ENCODE assay signal across 2 cellular contexts in the genomic region with DNA sequence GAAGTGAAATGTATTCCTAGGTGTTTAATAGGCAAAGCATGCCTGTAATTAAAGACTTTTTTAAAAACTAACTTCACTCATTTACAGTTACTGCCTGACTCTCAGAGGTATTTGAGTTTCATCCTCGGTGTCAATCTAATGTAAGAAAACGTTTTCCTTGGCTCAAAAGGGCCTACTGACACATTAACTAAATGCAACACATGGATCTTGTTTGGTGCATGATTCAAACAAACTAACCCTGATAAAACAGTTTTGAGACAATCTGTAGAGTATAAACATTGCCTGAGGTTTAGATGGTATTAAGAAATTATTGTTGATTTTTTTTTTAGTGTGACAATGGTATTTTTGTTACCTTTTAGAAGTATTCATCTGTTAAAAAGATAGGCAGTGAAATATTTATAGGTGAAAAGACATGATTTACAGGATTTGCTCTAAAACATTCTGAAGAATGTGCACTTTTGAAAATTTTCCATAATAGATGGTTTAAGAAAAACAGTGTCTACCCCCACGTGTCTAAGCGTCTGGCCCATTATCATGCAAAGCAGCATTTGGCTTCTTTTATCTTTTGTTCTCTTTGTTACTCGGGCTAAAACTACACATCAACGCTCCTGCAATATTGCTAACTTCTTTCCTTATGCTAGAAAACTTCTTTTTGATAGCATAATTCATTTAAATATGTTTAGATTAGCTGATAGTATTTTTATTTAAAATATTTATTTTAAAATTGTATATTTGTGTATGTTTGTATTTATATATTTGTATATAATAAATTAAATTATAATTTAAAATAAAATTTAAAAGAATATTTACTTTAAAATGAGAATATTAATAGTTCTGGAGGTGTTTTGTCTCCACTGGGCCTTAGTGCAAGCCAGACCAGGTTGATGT.
TF ChIP-seq lines count a peak whose summit lies in the region.

No MANE protein-coding gene starts in this region.

TF ChIP-seq in IMR-90, 13 proteins besides CTCF, POLR2A, EP300 and RAD21:
- TF ChIP-seq RFX5 (IDR thresholded peaks at IDR 0.05; ENCODE audit: low read depth, low read length) = no peak
- no peak for TF ChIP-seq FOS (IDR thresholded peaks at IDR 0.05; ENCODE audit: low read depth, low read length)
- no peak for TF ChIP-seq SMC3 (IDR thresholded peaks at IDR 0.05; ENCODE audit: low read depth, low read length)
- no peak for TF ChIP-seq CEBPB (IDR thresholded peaks at IDR 0.05; ENCODE audit: low read depth, low read length)
- TF ChIP-seq CHD1 (IDR thresholded peaks at IDR 0.05; ENCODE audit: low read depth, low read length) = no peak
- TF ChIP-seq RCOR1 (IDR thresholded peaks at IDR 0.05; ENCODE audit: insufficient replicate concordance, low read length) = no peak
- no peak for TF ChIP-seq BHLHE40 (IDR thresholded peaks at IDR 0.05; ENCODE audit: low read depth, low read length)
- no peak for TF ChIP-seq MXI1 (IDR thresholded peaks at IDR 0.05; ENCODE audit: borderline replicate concordance, low read depth, low read length)
- TF ChIP-seq MAZ (IDR thresholded peaks at IDR 0.05; ENCODE audit: borderline replicate concordance, low read depth, low read length) = no peak
- TF ChIP-seq, protein P1, sequence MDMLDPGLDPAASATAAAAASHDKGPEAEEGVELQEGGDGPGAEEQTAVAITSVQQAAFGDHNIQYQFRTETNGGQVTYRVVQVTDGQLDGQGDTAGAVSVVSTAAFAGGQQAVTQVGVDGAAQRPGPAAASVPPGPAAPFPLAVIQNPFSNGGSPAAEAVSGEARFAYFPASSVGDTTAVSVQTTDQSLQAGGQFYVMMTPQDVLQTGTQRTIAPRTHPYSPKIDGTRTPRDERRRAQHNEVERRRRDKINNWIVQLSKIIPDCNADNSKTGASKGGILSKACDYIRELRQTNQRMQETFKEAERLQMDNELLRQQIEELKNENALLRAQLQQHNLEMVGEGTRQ (IDR thresholded peaks at IDR 0.05; ENCODE audit: low read depth, low read length) = no peak
- TF ChIP-seq MAFK (IDR thresholded peaks at IDR 0.05; ENCODE audit: low read depth, low read length) = no peak
- no peak for TF ChIP-seq NFE2L2 (IDR thresholded peaks at IDR 0.05; ENCODE audit: low read depth, low read length)
- TF ChIP-seq, protein P2, sequence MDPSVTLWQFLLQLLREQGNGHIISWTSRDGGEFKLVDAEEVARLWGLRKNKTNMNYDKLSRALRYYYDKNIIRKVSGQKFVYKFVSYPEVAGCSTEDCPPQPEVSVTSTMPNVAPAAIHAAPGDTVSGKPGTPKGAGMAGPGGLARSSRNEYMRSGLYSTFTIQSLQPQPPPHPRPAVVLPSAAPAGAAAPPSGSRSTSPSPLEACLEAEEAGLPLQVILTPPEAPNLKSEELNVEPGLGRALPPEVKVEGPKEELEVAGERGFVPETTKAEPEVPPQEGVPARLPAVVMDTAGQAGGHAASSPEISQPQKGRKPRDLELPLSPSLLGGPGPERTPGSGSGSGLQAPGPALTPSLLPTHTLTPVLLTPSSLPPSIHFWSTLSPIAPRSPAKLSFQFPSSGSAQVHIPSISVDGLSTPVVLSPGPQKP (IDR thresholded peaks at IDR 0.05; ENCODE audit: borderline replicate concordance, low read depth, low read length) = no peak
TF ChIP-seq in IMR-90: peak in this region for 0.

TF ChIP-seq in H1, 55 proteins besides CTCF, POLR2A, EP300 and RAD21:
- peak; percentile 80; the same call in 1 of the 2 replicates for TF ChIP-seq POU5F1 (IDR thresholded peaks at IDR 0.05; ENCODE audit: low read depth, low read length)
- TF ChIP-seq, protein P3, sequence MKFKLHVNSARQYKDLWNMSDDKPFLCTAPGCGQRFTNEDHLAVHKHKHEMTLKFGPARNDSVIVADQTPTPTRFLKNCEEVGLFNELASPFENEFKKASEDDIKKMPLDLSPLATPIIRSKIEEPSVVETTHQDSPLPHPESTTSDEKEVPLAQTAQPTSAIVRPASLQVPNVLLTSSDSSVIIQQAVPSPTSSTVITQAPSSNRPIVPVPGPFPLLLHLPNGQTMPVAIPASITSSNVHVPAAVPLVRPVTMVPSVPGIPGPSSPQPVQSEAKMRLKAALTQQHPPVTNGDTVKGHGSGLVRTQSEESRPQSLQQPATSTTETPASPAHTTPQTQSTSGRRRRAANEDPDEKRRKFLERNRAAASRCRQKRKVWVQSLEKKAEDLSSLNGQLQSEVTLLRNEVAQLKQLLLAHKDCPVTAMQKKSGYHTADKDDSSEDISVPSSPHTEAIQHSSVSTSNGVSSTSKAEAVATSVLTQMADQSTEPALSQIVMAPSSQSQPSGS (IDR thresholded peaks at IDR 0.05; ENCODE audit: low read length) = no peak
- TF ChIP-seq EZH2 (IDR thresholded peaks at IDR 0.05; ENCODE audit: low read depth, low read length, severe bottlenecking) = no peak
